In genomic region chr2:23939054-23939436, GRCh38 we compare ENCODE assay signal across 8 cellular contexts. TPM values are rescaled to one million over a fixed set of nuclear protein-coding genes. Genes with fewer than 3 reads are reported as not detected.
DNase-seq lines count a peak whose midpoint lies in the region; TF ChIP-seq lines count a peak whose summit lies in the region.

No MANE protein-coding gene starts in this region.

- peaks cover 26% of the 10 kb centered on the region for H4K20me1 ChIP-seq in smooth muscle cell (ENCODE audit: low read depth)

- H3K36me3 ChIP-seq in WERI-Rb-1: peaks cover 11% of the 10 kb centered on the region
- no peaks in the 10 kb centered on the region for H3K36me3 ChIP-seq in smooth muscle cell (ENCODE audit: low read depth)

- DNase-seq in WERI-Rb-1: no peak
- peak; percentile 14 to 58 for DNase-seq in foreskin fibroblast
- no peak for DNase-seq in smooth muscle cell (lab: John Stamatoyannopoulos, UW; ENCODE audit: unreplicated experiment)
- DNase-seq in SW480 (ENCODE audit: low spot score): no peak
- DNase-seq in NCI-H2171 treated with DMSO at 0.1 percent for 48 hours (lab: John Stamatoyannopoulos, UW): no peak
- DNase-seq in G401 (ENCODE audit: low spot score): no peak
- DNase-seq in OCI-M2 (lab: John Stamatoyannopoulos, UW; ENCODE audit: unreplicated experiment): no peak

- in situ Hi-C loops in G401 (cut with HindIII; ENCODE audit: low sequenced_read_pairs): no loop called here

- H3K9ac ChIP-seq in smooth muscle cell (ENCODE audit: low read depth): no peak overlapping the region

- no peaks in the 10 kb centered on the region for H3F3A ChIP-seq in smooth muscle cell (ENCODE audit: low read depth)

- H3K4me3 ChIP-seq in GM12875 (ENCODE audit: low read depth, low read length) (peak overlapping the region; percentile 75), WERI-Rb-1 (ENCODE audit: low read depth, low read length) (peak overlapping the region; percentile 52), foreskin fibroblast (ENCODE audit: low read depth in 1 of 2, low read length in 2 of 2) (peak overlapping the region; percentile 74 to 92), smooth muscle cell (peak overlapping the region; percentile 88)

- H3K27me3 ChIP-seq in WERI-Rb-1 (ENCODE audit: insufficient read depth, low read depth, severe bottlenecking): no peaks in the 10 kb centered on the region
- no peaks in the 10 kb centered on the region for H3K27me3 ChIP-seq in smooth muscle cell (ENCODE audit: low read depth)

- no peak for TF ChIP-seq CTCF in GM12875 (IDR thresholded peaks at IDR 0.05; ENCODE audit: borderline replicate concordance, insufficient read depth, low read depth, low read length)
- TF ChIP-seq CTCF in WERI-Rb-1 (IDR thresholded peaks at IDR 0.05; ENCODE audit: low read depth, low read length): no peak
- TF ChIP-seq CTCF in foreskin fibroblast (IDR thresholded peaks at IDR 0.05; ENCODE audit: low read depth, low read length): no peak
- no peak for TF ChIP-seq CTCF in smooth muscle cell (IDR thresholded peaks at IDR 0.05; ENCODE audit: borderline replicate concordance, insufficient read depth, poor library complexity, severe bottlenecking)

- H3K4me2 ChIP-seq in smooth muscle cell: peak overlapping the region; percentile 91

- H3K27ac ChIP-seq in WERI-Rb-1: no peak overlapping the region
- peak overlapping the region; percentile 14 for H3K27ac ChIP-seq in smooth muscle cell (ENCODE audit: low read depth)

- H3K9me3 ChIP-seq in WERI-Rb-1 (ENCODE audit: severe bottlenecking): no peaks in the 10 kb centered on the region
- no peaks in the 10 kb centered on the region for H3K9me3 ChIP-seq in smooth muscle cell (replicated peaks; ENCODE audit: low read depth)

- H2AFZ ChIP-seq in smooth muscle cell (ENCODE audit: low read depth): peak overlapping the region; percentile 93

- H3K79me2 ChIP-seq in smooth muscle cell (ENCODE audit: low read depth): peaks cover 32% of the 10 kb centered on the region

- WGBS in smooth muscle cell (ENCODE audit: low lambda C conversion rate): 67% methylated on average over 7 of the region's 7 CpGs

- H3K4me1 ChIP-seq in smooth muscle cell (ENCODE audit: low read depth): peaks cover 7% of the 10 kb centered on the region

RNA-seq across cellular contexts. Expression of gene UBXN2A, which starts 1.2 kb away (rescaled TPM):
- 21.6 and 26.0 TPM in 2 replicates for total RNA-seq in smooth muscle cell
- 15.5 and 19.1 TPM in 2 replicates for polyA plus RNA-seq in smooth muscle cell
- 13.3 and 29.5 TPM in 2 replicates for total RNA-seq in G401 (2014; rRNA removed; shearing (Covaris generic))

RNA-seq across cellular contexts. Expression of gene ATAD2B, which starts 12.1 kb away (rescaled TPM):
- 17.5 and 19.1 TPM in 2 replicates for total RNA-seq in smooth muscle cell
- 6.2 and 8.3 TPM in 2 replicates for polyA plus RNA-seq in smooth muscle cell
- 5.9 and 6.0 TPM in 2 replicates for total RNA-seq in G401 (2014; rRNA removed; shearing (Covaris generic))

Comparison
In these comparisons a context has a peak if more than half of its experiments do, and no peak if none do; other contexts are left out.
1. DNase-seq: peak in foreskin fibroblast (2 of 2); none in WERI-Rb-1 (single experiment), smooth muscle cell (single experiment), SW480 (single experiment), NCI-H2171 treated with DMSO at 0.1 percent for 48 hours (single experiment), G401 (single experiment) and OCI-M2 (single experiment).
2. Peak in every context shown above with its lines, with median percentiles within 50 percentile points of each other: H3K4me3 ChIP-seq.